29 cellular contexts compared by ENCODE assay signal in the genomic region with DNA sequence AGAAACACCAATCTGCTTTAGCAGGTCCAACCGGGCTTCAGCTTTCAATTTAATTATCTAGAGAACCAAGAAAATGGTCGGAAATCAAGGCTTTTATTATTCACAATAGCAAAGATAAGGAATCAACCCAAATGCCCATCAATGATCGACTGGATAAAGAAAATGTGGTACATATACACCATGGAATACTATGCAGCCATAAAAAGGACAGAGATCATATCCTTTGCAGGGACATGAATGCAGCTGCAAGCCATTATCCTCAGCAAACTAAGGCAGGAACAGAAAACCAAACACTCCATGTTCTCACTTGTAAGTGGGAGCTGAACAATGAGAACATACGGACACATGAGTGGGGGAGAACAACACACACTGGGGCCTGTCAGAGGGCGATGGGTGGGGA. TPM values are rescaled to one million over a fixed set of nuclear protein-coding genes. Genes with fewer than 3 reads are reported as not detected.
A peak's percentile ranks its signal among the peaks of the same experiment; 100 is the strongest.
DNase-seq lines count a peak whose midpoint lies in the region; ATAC-seq, FAIRE-seq and TF ChIP-seq lines count a peak whose summit lies in the region.
"Had no signal": no experiment of that assay in that cellular context is flagged by ENCODE, and none has a peak within 500 bp of the region (broad histone marks: within the 10 kb centered on the region; RNA-seq: fewer than 3 reads in every experiment).

No MANE protein-coding gene starts in this region.

- no peak overlapping the region for H3K4me3 ChIP-seq in HEK293 (ENCODE audit: low read depth, low read length)
- H3K4me3 ChIP-seq in K562: no peak overlapping the region
- H3K4me3 ChIP-seq in tibial nerve: no peak overlapping the region
- H3K4me3 ChIP-seq: BLaER1, GM12878 had no signal

- H3K36me3 ChIP-seq in HEK293 (ENCODE audit: control insufficient read depth in 2 of 2, insufficient read depth in 1 of 2, low read length in 2 of 2) (peaks cover 0 to 6% of the 10 kb centered on the region in 2 experiments; a peak in 1 of 3 replicates), K562 (ENCODE audit: control insufficient read depth, insufficient read depth, low read length) (0 out of 3 replicates have a peak, but pooled peaks cover 2% of the 10 kb centered on the region), tibial nerve (no peaks in the 10 kb centered on the region)
- H3K36me3 ChIP-seq: BE2C had no signal

- H3K79me2 ChIP-seq in K562 (ENCODE audit: control insufficient read depth, insufficient read depth, low read length): no peaks in the 10 kb centered on the region

- intact Hi-C loops in K562 (cut with micrococcal nuclease): no loop called here

- FAIRE-seq in K562 (lab: Jason Lieb, UNC): no peak
- FAIRE-seq: A204.1, GM12878, GM12892, GM18507 had no signal

- POLR2A ChIA-PET in HEK293 (lab: Yijun Ruan, JAX) (no interaction called here), K562 (lab: Yijun Ruan, JAX) (no interaction called here)

- no peaks in the 10 kb centered on the region for H3K9me3 Mint-ChIP-seq in T-helper 1 cell treated with Interleukin-12 subunit alpha and Interleukin-12 subunit beta and Interleukin-4 antibody, amounts not matched to agents 30 μg/mL and 1 μg/mL, for 36 hours
- H3K9me3 Mint-ChIP-seq: CD4-positive, alpha-beta memory T cell; CD4-positive, CD25-positive, alpha-beta regulatory T cell; CD8-positive, alpha-beta memory T cell had no signal

- CTCF ChIA-PET in HEK293 (lab: Yijun Ruan, JAX): interaction anchor here (0.6 kb wide), 1 partner anchor 40 kb away, joined by 3 read pairs; no protein-coding TSS in a partner anchor
- CTCF ChIA-PET in K562 (lab: Yijun Ruan, JAX; ENCODE audit: low intra/inter-chr PET ratio): no interaction called here

- H3K9me1 ChIP-seq in K562 (ENCODE audit: control insufficient read depth, insufficient read depth, low read length): no peaks in the 10 kb centered on the region

- no peak overlapping the region for H3K9ac ChIP-seq in K562 (ENCODE audit: insufficient read depth in 1 of 2, low read depth in 2 of 2, low read length in 2 of 2)
- H3K9ac ChIP-seq: BLaER1 had no signal

- no peak for ATAC-seq in T-helper 17 cell
- ATAC-seq in K562: no peak
- ATAC-seq in GM18498 (IDR thresholded peaks at IDR 0.05; ENCODE audit: unreplicated experiment): no peak
- ATAC-seq: GM12878 had no signal

- H3K4me3 Mint-ChIP-seq in T-helper 1 cell treated with Interleukin-12 subunit alpha and Interleukin-12 subunit beta and Interleukin-4 antibody, amounts not matched to agents 30 μg/mL and 1 μg/mL, for 36 hours: no peak overlapping the region
- H3K4me3 Mint-ChIP-seq in T-helper 17 cell: no peak overlapping the region
- H3K4me3 Mint-ChIP-seq: CD14-positive monocyte; CD4-positive, alpha-beta memory T cell; CD4-positive, CD25-positive, alpha-beta regulatory T cell; CD8-positive, alpha-beta memory T cell had no signal

- TF ChIP-seq RAD21 in K562 (CRISPR knock-in tag; conservative IDR thresholded peaks at IDR 0.05 in 1 of 2, IDR thresholded peaks at IDR 0.05 in 1 of 2): no peak

- no peak overlapping the region for H3K4me2 ChIP-seq in K562 (ENCODE audit: insufficient read depth, low read length)
- H3K4me2 ChIP-seq: BLaER1 had no signal

- H3K4me1 Mint-ChIP-seq in T-helper 1 cell treated with Interleukin-12 subunit alpha and Interleukin-12 subunit beta and Interleukin-4 antibody, amounts not matched to agents 30 μg/mL and 1 μg/mL, for 36 hours (ENCODE audit: low read depth): peaks cover 12% of the 10 kb centered on the region
- peaks cover 23% of the 10 kb centered on the region for H3K4me1 Mint-ChIP-seq in T-helper 17 cell

- 66% methylated on average over 5 of the region's 5 CpGs for WGBS in K562 (ENCODE audit: insufficient coverage, low coverage, missing lambda C conversion rate)
- WGBS in tibial nerve, 2 donors: 93 to 97% methylated on average over 5 of the region's 5 CpGs

- H3K9me3 ChIP-seq in HEK293 (ENCODE audit: control insufficient read depth, insufficient read depth, low read depth, low read length): no peaks in the 10 kb centered on the region
- no peaks in the 10 kb centered on the region for H3K9me3 ChIP-seq in T-helper 17 cell (ENCODE audit: control insufficient read depth, low read length, poor library complexity, severe bottlenecking)
- H3K9me3 ChIP-seq in K562 (replicated peaks; ENCODE audit: control insufficient read depth, insufficient read depth, low read depth, low read length): no peaks in the 10 kb centered on the region
- H3K9me3 ChIP-seq in tibial nerve: no peaks in the 10 kb centered on the region
- H3K9me3 ChIP-seq: BE2C, BLaER1 had no signal

- TF ChIP-seq EP300 in K562 (IDR thresholded peaks at IDR 0.05; ENCODE audit: low read length): no peak
- no peak for TF ChIP-seq EP300 in tibial nerve (IDR thresholded peaks at IDR 0.05)

- TF ChIP-seq POLR2A in K562 (conservative IDR thresholded peaks at IDR 0.05) (no peak), tibial nerve (IDR thresholded peaks at IDR 0.05) (no peak)

- DNase-seq in T-helper 1 cell (no peak), T-helper 17 cell (no peak), K562 (ENCODE audit: extremely low read depth in 1 of 4, low spot score in 3 of 4) (no peak), tibial nerve (ENCODE audit: low spot score in 2 of 2) (no peak)
- no peak for DNase-seq in stimulated activated CD4-positive, alpha-beta T cell treated with anti-CD3 and anti-CD28 coated beads, Interleukin-2, amount 100 ng/mL, for 24 hours
- DNase-seq: 8988T; ACHN; BE2C; C1 segment of cervical spinal cord; CD4-positive, alpha-beta memory T cell; CD4-positive, CD25-positive, alpha-beta regulatory T cell; CD8-positive, alpha-beta memory T cell; COR-L47; DMS 273 treated with DMSO at 0.1 percent for 48 hours; DMS153; DMS53; DMS79; DND-41; EL; GDM1 had no signal

- H3K27me3 ChIP-seq in K562 (ENCODE audit: control insufficient read depth in 2 of 2, insufficient read depth in 2 of 2, low read length in 2 of 2): no peaks in the 10 kb centered on the region
- no peaks in the 10 kb centered on the region for H3K27me3 ChIP-seq in tibial nerve
- H3K27me3 ChIP-seq: BE2C, BLaER1 had no signal

- peak overlapping the region; percentile 4 for H3K27ac Mint-ChIP-seq in T-helper 1 cell treated with Interleukin-12 subunit alpha and Interleukin-12 subunit beta and Interleukin-4 antibody, amounts not matched to agents 30 μg/mL and 1 μg/mL, for 36 hours
- H3K27ac Mint-ChIP-seq in T-helper 17 cell: peak overlapping the region; percentile 35
- H3K27ac Mint-ChIP-seq: CD4-positive, CD25-positive, alpha-beta regulatory T cell had no signal

- H4K20me1 ChIP-seq in K562 (replicated peaks; ENCODE audit: control insufficient read depth, insufficient read depth, low read length): no peaks in the 10 kb centered on the region

- in situ Hi-C loops in K562 (cut with MboI): no loop called here

- BruUV-seq in K562 (replicated peaks; lab: Mats Ljungman, UMichigan): no TSS peak

- TF ChIP-seq CTCF in HEK293 (tag by site-specific recombination; IDR thresholded peaks at IDR 0.05) (no peak), K562 (IDR thresholded peaks at IDR 0.05 in 2 of 3, conservative IDR thresholded peaks at IDR 0.05 in 1 of 3; ENCODE audit: insufficient read depth in 2 of 3, low read depth in 1 of 3, low read length in 3 of 3) (no peak), tibial nerve (IDR thresholded peaks at IDR 0.05) (no peak)

- H3K4me1 ChIP-seq in HEK293 (ENCODE audit: control insufficient read depth, insufficient read depth, low read length): no peaks in the 10 kb centered on the region
- no peaks in the 10 kb centered on the region; a peak in 1 of 5 replicates for H3K4me1 ChIP-seq in K562 (replicated peaks in 1 of 2; ENCODE audit: control insufficient read depth in 2 of 2, insufficient read depth in 2 of 2, low read length in 2 of 2)
- peaks cover 0 to 30% (median 9%) of the 10 kb centered on the region in 4 donors for H3K4me1 ChIP-seq in tibial nerve
- H3K4me1 ChIP-seq: BE2C had no signal

- peaks cover 25% of the 10 kb centered on the region for H3K36me3 Mint-ChIP-seq in T-helper 1 cell treated with Interleukin-12 subunit alpha and Interleukin-12 subunit beta and Interleukin-4 antibody, amounts not matched to agents 30 μg/mL and 1 μg/mL, for 36 hours (ENCODE audit: low read depth)
- H3K36me3 Mint-ChIP-seq in T-helper 17 cell (ENCODE audit: low read depth): peaks cover 6% of the 10 kb centered on the region

- H3K27ac ChIP-seq in HEK293 (ENCODE audit: extremely low read depth, low read depth, low read length) (no peak overlapping the region), K562 (ENCODE audit: extremely low read depth, low read depth, low read length) (no peak overlapping the region), tibial nerve (no peak overlapping the region)
- H3K27ac ChIP-seq: BLaER1 had no signal

- no peaks in the 10 kb centered on the region for H3K27me3 Mint-ChIP-seq in T-helper 1 cell treated with Interleukin-12 subunit alpha and Interleukin-12 subunit beta and Interleukin-4 antibody, amounts not matched to agents 30 μg/mL and 1 μg/mL, for 36 hours (ENCODE audit: low read depth)
- no peaks in the 10 kb centered on the region for H3K27me3 Mint-ChIP-seq in T-helper 17 cell
- H3K27me3 Mint-ChIP-seq: CD4-positive, alpha-beta memory T cell; CD4-positive, CD25-positive, alpha-beta regulatory T cell; CD8-positive, alpha-beta memory T cell had no signal

- H2AFZ ChIP-seq in K562 (ENCODE audit: low read depth, low read length): no peak overlapping the region

TF ChIP-seq in HEK293, 187 proteins besides CTCF, POLR2A, EP300 and RAD21 (continues in another document):
- TF ChIP-seq YY1 (tag by site-specific recombination; IDR thresholded peaks at IDR 0.05) (no peak), ZNF501 (tag by site-specific recombination; IDR thresholded peaks at IDR 0.05) (no peak)

TF ChIP-seq in K562, 482 proteins besides CTCF, POLR2A, EP300 and RAD21 (continues in another document):
- TF ChIP-seq ZNF146 (CRISPR knock-in tag; IDR thresholded peaks at IDR 0.05; ENCODE audit: unreplicated experiment): peak; percentile 54

RNA-seq across cellular contexts. Expression of gene ATG16L2, which starts 53.8 kb away (rescaled TPM):
- total RNA-seq in T-helper 17 cell: 100 to 1,000 TPM in 1 of 2 donors, 10 to 100 TPM in 1; 95.4 to 121 TPM
- 57.3 and 108 TPM in 2 replicates for total RNA-seq in K562 (2011; cell fraction: chromatin; rRNA removed; ENCODE audit: low replicate concordance)
- 50.4 and 52.2 TPM in 2 replicates for total RNA-seq in K562 (2011; cell fraction: nucleolus; rRNA removed)
- total RNA-seq in K562 (2011; cell fraction: nucleoplasm; rRNA removed): 58.1 and 76.9 TPM in 2 replicates
- total RNA-seq in K562 (2014; rRNA removed): 3.4 and 4.3 TPM in 2 replicates
- 2.5 and 2.9 TPM in 2 replicates for total RNA-seq in K562 (2014; rRNA removed; fragmentation: Illumina TruSeq; extraction: Trizol)
- total RNA-seq in K562 (2015; rRNA removed; fragmentation: Illumina TruSeq; extraction: Trizol): 4.9 and 6.7 TPM in 2 replicates
- total RNA-seq in K562 (2021): 6.2 and 6.4 TPM in 2 replicates
- 8.4 and 10.6 TPM in 2 replicates for polyA plus RNA-seq in K562 (2011; rRNA removed)
- polyA plus RNA-seq in K562 (2011; cell fraction: cytosol; rRNA removed): 5.7 TPM in 2 replicates
- polyA plus RNA-seq in K562 (2011; cell fraction: nucleus; rRNA removed): 100 and 142 TPM in 2 replicates
- polyA plus RNA-seq in K562 (2012): 13.7 and 47.5 TPM in 2 replicates
- 6.3 and 6.4 TPM in 2 replicates for polyA plus RNA-seq in K562 (2014; fragmentation: Illumina TruSeq; extraction: Trizol)
- polyA plus RNA-seq in K562 (2014; fragmentation: Nextera tagmentation; extraction: Ambion mirVana): under 1 TPM; 0.18 to 0.59 TPM
- polyA plus RNA-seq in K562 (2014; rRNA removed): 11.2 and 12.0 TPM in 2 replicates
- polyA minus RNA-seq in K562 (2011; rRNA and poly(A)+ RNA removed): 4.1 and 4.6 TPM in 2 replicates
- 1.1 and 2.8 TPM in 2 replicates for polyA minus RNA-seq in K562 (2011; cell fraction: cytosol; rRNA and poly(A)+ RNA removed)
- polyA minus RNA-seq in K562 (2011; cell fraction: nucleus; rRNA and poly(A)+ RNA removed): 17.1 and 18.2 TPM in 2 replicates
- total RNA-seq in tibial nerve: 10 to 100 TPM; 26.9 to 60.0 (median 36.6) TPM
